ENCODE assay signal across 8 cellular contexts in genomic region chr19:44653977-44654784, GRCh38. TPM values are rescaled to one million over a fixed set of nuclear protein-coding genes. Genes with fewer than 3 reads are reported as not detected.
DNase-seq lines count a peak whose midpoint lies in the region; ATAC-seq, FAIRE-seq and TF ChIP-seq lines count a peak whose summit lies in the region.

No MANE protein-coding gene starts in this region.

- H3K9me3 Mint-ChIP-seq in brain, result no peaks in the 10 kb centered on the region

- ATAC-seq in GM18909 (IDR thresholded peaks at IDR 0.05; ENCODE audit: poor library complexity, unreplicated experiment) (peak; percentile 85), HG03457 (IDR thresholded peaks at IDR 0.05; ENCODE audit: unreplicated experiment) (peak; percentile 59)

- CTCF ChIA-PET in AG04449 (lab: Yijun Ruan, JAX), result interaction anchor here (1.1 to 9.3 kb wide), 12 partner anchors 9 to 117 kb away, joined by 3 to 121 read pairs (median 7); partner anchors contain the start of gene PVR

- peak; percentile 29 for FAIRE-seq in TTC549 (lab: Jason Lieb, UNC)

- no peak overlapping the region for H3K4me3 Mint-ChIP-seq in brain

- H3K27me3 Mint-ChIP-seq in brain, result no peaks in the 10 kb centered on the region

- no peaks in the 10 kb centered on the region for H3K4me1 Mint-ChIP-seq in brain

- peak overlapping the region in 1 of 5 experiments; percentile 54 for H3K27ac Mint-ChIP-seq in brain

- DNase-seq in AG04449 (ENCODE audit: low read depth, low spot score), result no peak
- peak; percentile 14 for DNase-seq in kidney glomerular epithelial cell (lab: John Stamatoyannopoulos, UW)
- peak; percentile 46 to 70 (median 46) for DNase-seq in stimulated activated CD4-positive, alpha-beta T cell treated with anti-CD3 and anti-CD28 coated beads, TNF-alpha, amount 100 ng/mL, for 24 hours (ENCODE audit: low read depth in 3 of 3)
- no peak for DNase-seq in LoVo (ENCODE audit: low spot score)

- H3K4me3 ChIP-seq in AG04449 (ENCODE audit: low read depth, low read length), result no peak overlapping the region

- POLR2A ChIA-PET in AG04449 (lab: Yijun Ruan, JAX), result interaction anchor here (1.1 kb wide), 1 partner anchor 10 kb away, joined by 4 read pairs; the partner anchor contains the start of gene PVR

- TF ChIP-seq CTCF in AG04449 (IDR thresholded peaks at IDR 0.05; ENCODE audit: insufficient read depth, low read length, missing control alignments), result peak; percentile 62
- TF ChIP-seq CTCF in brain (conservative IDR thresholded peaks at IDR 0.05), result peak; percentile 35 to 37

- H3K36me3 Mint-ChIP-seq in brain, result peaks cover 74% of the 10 kb centered on the region

RNA-seq across cellular contexts. Expression of gene PVR, which starts 10.5 kb away (rescaled TPM):
- polyA plus RNA-seq in brain (ENCODE audit: insufficient read depth, low read depth, low replicate concordance), result 14.4 TPM

RNA-seq across cellular contexts. Expression of gene CEACAM19, which starts 17.1 kb away (rescaled TPM):
- polyA plus RNA-seq in brain (ENCODE audit: insufficient read depth, low read depth, low replicate concordance), result 0.24 TPM

RNA-seq across cellular contexts. Expression of gene IGSF23, which starts 40.8 kb away (rescaled TPM):
- polyA plus RNA-seq in brain (ENCODE audit: insufficient read depth, low read depth, low replicate concordance), result not detected

RNA-seq across cellular contexts. Expression of gene CEACAM16, which starts 44.8 kb away (rescaled TPM):
- polyA plus RNA-seq in brain (ENCODE audit: insufficient read depth, low read depth, low replicate concordance), result not detected

Comparison
In these comparisons a context has a peak if more than half of its experiments do, and no peak if none do; other contexts are left out.
1. DNase-seq: peak in kidney glomerular epithelial cell (single experiment) and stimulated activated CD4-positive, alpha-beta T cell treated with anti-CD3 and anti-CD28 coated beads, TNF-alpha, amount 100 ng/mL, for 24 hours (3 of 3); none in AG04449 (single experiment) and LoVo (single experiment).